21 cellular contexts compared by ENCODE assay signal in genomic region chr7:156580036-156580435, GRCh38.
DNase-seq lines count a peak whose midpoint lies in the region; ATAC-seq, FAIRE-seq and TF ChIP-seq lines count a peak whose summit lies in the region.
"Had no signal": no experiment of that assay in that cellular context is flagged by ENCODE, and none has a peak within 500 bp of the region (broad histone marks: within the 10 kb centered on the region; RNA-seq: fewer than 3 reads in every experiment).

No MANE protein-coding gene starts in this region.

- H3K9me3 ChIP-seq in liver (ENCODE audit: control insufficient read depth in 4 of 4, low read length in 3 of 4) (no peaks in the 10 kb centered on the region), HepG2 (ENCODE audit: low read length) (no peaks in the 10 kb centered on the region), H1 (ENCODE audit: insufficient read depth in 2 of 2, low read depth in 1 of 2, low read length in 1 of 2) (no peaks in the 10 kb centered on the region), right lobe of liver (no peaks in the 10 kb centered on the region), HAP-1 (no peaks in the 10 kb centered on the region), BE2C (no peaks in the 10 kb centered on the region)

- H4K5ac ChIP-seq in H1 (ENCODE audit: insufficient read length, low read depth, low read length), result no peak overlapping the region

- H3K23me2 ChIP-seq in H1 (ENCODE audit: low read depth, low read length), result no peaks in the 10 kb centered on the region

- H3K4me1 ChIP-seq in liver (ENCODE audit: control insufficient read depth in 4 of 4, insufficient read depth in 4 of 4, low read length in 3 of 4), result no peaks in the 10 kb centered on the region
- H3K4me1 ChIP-seq in HepG2 (ENCODE audit: insufficient read depth, low read length), result peaks cover 20% of the 10 kb centered on the region; the same call in 1 of the 2 replicates
- H3K4me1 ChIP-seq in H1 (replicated peaks in 1 of 4; ENCODE audit: control insufficient read depth in 3 of 4, insufficient read depth in 4 of 4, low read length in 3 of 4), result peaks cover 0 to 21% (median 11%) of the 10 kb centered on the region in 4 experiments; a peak in 6 of 7 replicates
- H3K4me1 ChIP-seq in right lobe of liver, result no peaks in the 10 kb centered on the region
- H3K4me1 ChIP-seq in HAP-1, result no peaks in the 10 kb centered on the region
- H3K4me1 ChIP-seq in BE2C, result no peaks in the 10 kb centered on the region
- H3K4me1 ChIP-seq: A549 had no signal

- no peak for TF ChIP-seq CTCF in liver (IDR thresholded peaks at IDR 0.05; ENCODE audit: low read depth, low read length, missing input control)
- no peak for TF ChIP-seq CTCF in HepG2 (CRISPR knock-in tag; IDR thresholded peaks at IDR 0.05)
- TF ChIP-seq CTCF in H1 (IDR thresholded peaks at IDR 0.05; ENCODE audit: control extremely low read depth in 1 of 3, insufficient read depth in 1 of 3, low read depth in 1 of 3, low read length in 3 of 3), result no peak
- TF ChIP-seq CTCF in right lobe of liver (IDR thresholded peaks at IDR 0.05), result no peak
- no peak for TF ChIP-seq CTCF in BE2C (IDR thresholded peaks at IDR 0.05; ENCODE audit: low read depth, low read length)

- H2AFZ ChIP-seq in HepG2 (ENCODE audit: low read length) (no peak overlapping the region), H1 (ENCODE audit: low read length) (no peak overlapping the region)

- CTCF ChIA-PET in HepG2 (lab: Yijun Ruan, JAX; ENCODE audit: low intra/inter-chr PET ratio, low total read pairs), result no interaction called here
- CTCF ChIA-PET in H1 (lab: Charles Lee; ENCODE audit: partially characterized antibody), result interaction anchor here (0.6 to 2.1 kb wide), 9 partner anchors 14 to 230 kb away, joined by 3 to 7 read pairs (median 4); no protein-coding TSS in a partner anchor

- TF ChIP-seq RAD21 in liver (IDR thresholded peaks at IDR 0.05) (peak in 1 of 2 donors; percentile 5), HepG2 (CRISPR knock-in tag; IDR thresholded peaks at IDR 0.05) (no peak), H1 (IDR thresholded peaks at IDR 0.05 in 1 of 2, conservative IDR thresholded peaks at IDR 0.05 in 1 of 2; ENCODE audit: low read depth in 2 of 2, low read length in 2 of 2) (no peak)

- H3K56ac ChIP-seq in H1 (replicated peaks; ENCODE audit: insufficient read length, low read depth, low read length), result no peak overlapping the region

- peak overlapping the region; percentile 3; the same call in 1 of the 2 replicates for H3K18ac ChIP-seq in H1 (ENCODE audit: extremely low read depth, low read length)

- H3K23ac ChIP-seq in H1 (ENCODE audit: insufficient read length), result no peak overlapping the region

- H2AK5ac ChIP-seq in H1 (ENCODE audit: low read depth, low read length), result no peak overlapping the region

- FAIRE-seq in HepG2 (lab: Jason Lieb, UNC) (no peak), H1 (lab: Jason Lieb, UNC) (no peak)
- FAIRE-seq: A549, G401.6, GM12892, GM19239, H54 had no signal

- POLR2A ChIA-PET in HepG2 (lab: Yijun Ruan, JAX) (no interaction called here), H1 (lab: Charles Lee; ENCODE audit: partially characterized antibody) (interaction anchor here (1.4 kb wide), 1 partner anchor 39 kb away, joined by 4 read pairs; no protein-coding TSS in a partner anchor)

- in situ Hi-C loops in HepG2 (cut with HindIII; ENCODE audit: extremely low pct_ligation_motif_present, low pct_unique_long_range_greater_than_20kb) (no loop called here), HAP-1 (cut with MboI; ENCODE audit: low sequenced_read_pairs) (no loop called here)

- H3K79me1 ChIP-seq in H1 (ENCODE audit: low read depth, low read length), result no peaks in the 10 kb centered on the region

- no peaks in the 10 kb centered on the region for H3K36me3 ChIP-seq in liver (ENCODE audit: control insufficient read depth in 4 of 4, insufficient read depth in 3 of 4, low read depth in 1 of 4, low read length in 3 of 4)
- no peaks in the 10 kb centered on the region for H3K36me3 ChIP-seq in HepG2 (replicated peaks in 1 of 2; ENCODE audit: control insufficient read depth in 1 of 2, insufficient read depth in 2 of 2, low read length in 2 of 2)
- H3K36me3 ChIP-seq in H1 (ENCODE audit: control insufficient read depth in 2 of 4, insufficient read depth in 4 of 4, low read length in 3 of 4), result no peaks in the 10 kb centered on the region
- no peaks in the 10 kb centered on the region for H3K36me3 ChIP-seq in right lobe of liver
- no peaks in the 10 kb centered on the region for H3K36me3 ChIP-seq in HAP-1 (replicated peaks)
- H3K36me3 ChIP-seq in BE2C, result no peaks in the 10 kb centered on the region

- TF ChIP-seq EP300 in HepG2 (IDR thresholded peaks at IDR 0.05; ENCODE audit: low read depth in 2 of 2, low read length in 2 of 2) (no peak), HepG2 (CRISPR knock-in tag; IDR thresholded peaks at IDR 0.05; ENCODE audit: borderline replicate concordance) (no peak), H1 (IDR thresholded peaks at IDR 0.05; ENCODE audit: borderline replicate concordance in 1 of 2, low read depth in 2 of 2, low read length in 2 of 2) (no peak)

- H3K9ac ChIP-seq in liver (ENCODE audit: low read depth in 1 of 2, low read length in 2 of 2) (no peak overlapping the region), HepG2 (ENCODE audit: insufficient read depth, low read depth, low read length) (no peak overlapping the region), H1 (replicated peaks in 1 of 4; ENCODE audit: extremely low read depth in 1 of 4, low read depth in 3 of 4, low read length in 3 of 4) (no peak overlapping the region)

- no peak overlapping the region for H4K91ac ChIP-seq in H1 (replicated peaks; ENCODE audit: insufficient read length, low read length)

- ATAC-seq in HepG2 (no peak), right lobe of liver (peak; percentile 45 to 86 (median 62))

- H3K27ac ChIP-seq in liver (ENCODE audit: low read depth in 1 of 2, low read length in 2 of 2), result no peak overlapping the region
- no peak overlapping the region for H3K27ac ChIP-seq in HepG2 (ENCODE audit: extremely low read length, insufficient read depth, low read length)
- no peak overlapping the region for H3K27ac ChIP-seq in H1 (ENCODE audit: low read depth, low read length)
- peak overlapping the region in 1 of 3 donors; percentile 18 for H3K27ac ChIP-seq in right lobe of liver
- H3K27ac ChIP-seq: A549 had no signal

- H3K79me2 ChIP-seq in HepG2 (ENCODE audit: insufficient read depth, low read length), result no peaks in the 10 kb centered on the region
- no peaks in the 10 kb centered on the region for H3K79me2 ChIP-seq in H1 (ENCODE audit: control insufficient read depth in 1 of 2, insufficient read depth in 2 of 2, low read length in 2 of 2)

- peak overlapping the region; percentile 93; the same call in 1 of the 2 replicates for H2BK20ac ChIP-seq in H1 (ENCODE audit: low read length)

- no peak overlapping the region for H4K8ac ChIP-seq in H1 (ENCODE audit: extremely low read depth, insufficient read depth, low read length)

- H2BK5ac ChIP-seq in H1 (ENCODE audit: low read depth, low read length), result no peak overlapping the region; the same call in 1 of the 2 replicates

- no peak overlapping the region for H3K4me2 ChIP-seq in HepG2 (ENCODE audit: low read depth, low read length)
- H3K4me2 ChIP-seq in H1 (ENCODE audit: insufficient read depth in 1 of 2, low read depth in 2 of 2, low read length in 2 of 2), result 0 out of 4 replicates have a peak overlapping the region, but pooled peaks of 1 of the 2 experiments have one; percentile 20
- H3K4me2 ChIP-seq: A549 had no signal

- TF ChIP-seq POLR2A in HepG2 (IDR thresholded peaks at IDR 0.05; ENCODE audit: insufficient read depth in 1 of 2, low read depth in 2 of 2, low read length in 2 of 2), result no peak
- no peak for TF ChIP-seq POLR2A in H1 (IDR thresholded peaks at IDR 0.05; ENCODE audit: control extremely low read depth in 1 of 2, low read depth in 2 of 2, low read length in 2 of 2)
- no peak for TF ChIP-seq POLR2A in right lobe of liver (IDR thresholded peaks at IDR 0.05)

- H2BK120ac ChIP-seq in H1 (replicated peaks; ENCODE audit: low read depth, low read length), result peak overlapping the region; percentile 38

- 43% methylated on average over 8 of the region's 8 CpGs for WGBS in liver
- WGBS in HepG2 (ENCODE audit: low lambda C conversion rate), result 95% methylated on average over 8 of the region's 8 CpGs
- WGBS in H1 (ENCODE audit: extremely low coverage in 1 of 2, insufficient coverage in 1 of 2, insufficient read length in 1 of 2, insufficient replicate concordance in 2 of 2, low coverage in 1 of 2, low lambda C conversion rate in 2 of 2, missing lambda C conversion rate in 1 of 2), 2 experiments, result 90% methylated on average over 8 of the region's 8 CpGs; no CpG with 5 or more reads in 1 of the 2 experiments
- WGBS in right lobe of liver (ENCODE audit: insufficient coverage, low coverage, low lambda C conversion rate, missing lambda C conversion rate), result 55% methylated on average over 8 of the region's 8 CpGs

- no peak overlapping the region for H3K14ac ChIP-seq in H1 (ENCODE audit: insufficient read length)

- no peaks in the 10 kb centered on the region for H4K20me1 ChIP-seq in HepG2 (ENCODE audit: insufficient read depth, low read length)
- no peaks in the 10 kb centered on the region for H4K20me1 ChIP-seq in H1 (replicated peaks in 1 of 2; ENCODE audit: control insufficient read depth in 1 of 2, insufficient read depth in 2 of 2, low read length in 2 of 2)

- peak overlapping the region; percentile 88; the same call in 1 of the 2 replicates for H2BK12ac ChIP-seq in H1 (ENCODE audit: low read depth, low read length)

- BruUV-seq in HepG2 (replicated peaks; lab: Mats Ljungman, UMichigan), result no TSS peak

- intact Hi-C loops in HepG2 (cut with micrococcal nuclease; ENCODE audit: unreplicated experiment), result no loop called here
- intact Hi-C loops in right lobe of liver (cut with DNase I), result no loop called here

- no peak overlapping the region for H2BK15ac ChIP-seq in H1 (ENCODE audit: low read length)

- H3K4me3 ChIP-seq in liver (ENCODE audit: low read depth in 1 of 3, low read length in 3 of 3) (no peak overlapping the region), HepG2 (replicated peaks in 1 of 3; ENCODE audit: insufficient read depth in 1 of 3, low read depth in 2 of 3, low read length in 3 of 3) (no peak overlapping the region), H1 (ENCODE audit: extremely low read depth in 1 of 4, insufficient read depth in 2 of 4, low read depth in 3 of 4, low read length in 4 of 4) (no peak overlapping the region), right lobe of liver (no peak overlapping the region), HAP-1 (no peak overlapping the region), BE2C (ENCODE audit: low read depth, low read length) (no peak overlapping the region)
- H3K4me3 ChIP-seq: A549, GM23338 had no signal

- H3K27me3 ChIP-seq in liver (ENCODE audit: control insufficient read depth in 4 of 4, insufficient read depth in 4 of 4, low read length in 3 of 4) (no peaks in the 10 kb centered on the region), HepG2 (ENCODE audit: control insufficient read depth in 1 of 2, insufficient read depth in 2 of 2, low read length in 2 of 2) (no peaks in the 10 kb centered on the region), H1 (replicated peaks in 1 of 4; ENCODE audit: control insufficient read depth in 3 of 4, extremely low read depth in 1 of 4, insufficient read depth in 3 of 4, low read length in 3 of 4) (peaks cover 0 to 4% (median 0%) of the 10 kb centered on the region in 4 experiments; a peak in 3 of 7 replicates), right lobe of liver (no peaks in the 10 kb centered on the region), HAP-1 (ENCODE audit: low read depth) (no peaks in the 10 kb centered on the region), BE2C (no peaks in the 10 kb centered on the region; the same call in 1 of the 2 replicates)

- DNase-seq in HepG2 (ENCODE audit: low spot score), result no peak
- no peak for DNase-seq in H1 (ENCODE audit: low read depth in 1 of 2, low spot score in 2 of 2)
- DNase-seq in right lobe of liver, result peak in 1 of 3 donors; percentile 52
- no peak for DNase-seq in HAP-1 (ENCODE audit: low spot score in 2 of 2)
- DNase-seq in BE2C, result no peak
- DNase-seq in cerebellar cortex (ENCODE audit: low spot score), result no peak
- DNase-seq: 8988T; ACHN; AML-193; CD4-positive, alpha-beta memory T cell; COR-L47; DMS153; DND-41; HCEC 1CT had no signal

- no peak overlapping the region for H3K4ac ChIP-seq in H1 (replicated peaks; ENCODE audit: insufficient read length, low read depth, low read length)
